2 cellular contexts compared by ENCODE assay signal in genomic region chr17:83050651-83051422, GRCh38.
TF ChIP-seq lines count a peak whose summit lies in the region.

No MANE protein-coding gene starts in this region.

TF ChIP-seq in A549, 52 proteins besides CTCF, POLR2A, EP300 and RAD21 (continued from another document):
- no peak for TF ChIP-seq ZFP36 (IDR thresholded peaks at IDR 0.05; ENCODE audit: borderline replicate concordance, partially characterized antibody)
- no peak for TF ChIP-seq EHF (CRISPR knock-in tag; IDR thresholded peaks at IDR 0.05)
- TF ChIP-seq, protein P1, sequence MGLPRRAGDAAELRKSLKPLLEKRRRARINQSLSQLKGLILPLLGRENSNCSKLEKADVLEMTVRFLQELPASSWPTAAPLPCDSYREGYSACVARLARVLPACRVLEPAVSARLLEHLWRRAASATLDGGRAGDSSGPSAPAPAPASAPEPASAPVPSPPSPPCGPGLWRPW (IDR thresholded peaks at IDR 0.05), result no peak
- no peak for TF ChIP-seq MYC (IDR thresholded peaks at IDR 0.05; ENCODE audit: borderline replicate concordance, low read length)

TF ChIP-seq in HEK293, 187 proteins besides CTCF, POLR2A, EP300 and RAD21 (continued from another document):
- TF ChIP-seq ZNF280C (tag by site-specific recombination; IDR thresholded peaks at IDR 0.05) (0 out of 2 replicates have a peak, but pooled peaks have one; percentile 44), ZFHX2 (tag by site-specific recombination; conservative IDR thresholded peaks at IDR 0.05) (peak; percentile 7; the same call in 1 of the 2 replicates), ZNF600 (tag by site-specific recombination; IDR thresholded peaks at IDR 0.05) (peak; percentile 62; the same call in 1 of the 2 replicates), ZEB2 (tag by site-specific recombination; IDR thresholded peaks at IDR 0.05) (peak; percentile 100), ZNF416 (tag by site-specific recombination; IDR thresholded peaks at IDR 0.05) (0 out of 2 replicates have a peak, but pooled peaks have one; percentile 41), ZNF768 (tag by site-specific recombination; IDR thresholded peaks at IDR 0.05) (no peak)
